8 cellular contexts compared by ENCODE assay signal in genomic region chr11:122754553-122755322, GRCh38.
DNase-seq lines count a peak whose midpoint lies in the region; ATAC-seq and TF ChIP-seq lines count a peak whose summit lies in the region.

No MANE protein-coding gene starts in this region.

- peaks cover 9% of the 10 kb centered on the region for H3K4me1 Mint-ChIP-seq in progenitor cell of endocrine pancreas (ENCODE audit: low read depth)

- in situ Hi-C loops in G401 (cut with HindIII; ENCODE audit: low sequenced_read_pairs): no loop called here

- H3K36me3 Mint-ChIP-seq in progenitor cell of endocrine pancreas (ENCODE audit: insufficient read depth): no peaks in the 10 kb centered on the region

- TF ChIP-seq CTCF in progenitor cell of endocrine pancreas (IDR thresholded peaks at IDR 0.05; ENCODE audit: unreplicated experiment): peak; percentile 45

- peak overlapping the region; percentile 52 for H3K27ac Mint-ChIP-seq in progenitor cell of endocrine pancreas

- DNase-seq in CD1c-positive myeloid dendritic cell (ENCODE audit: extremely low spot score): peak; percentile 59
- peak; percentile 60 for DNase-seq in RPMI7951 (ENCODE audit: low read depth)
- DNase-seq in central memory CD4-positive, alpha-beta T cell: peak; percentile 33
- no peak for DNase-seq in progenitor cell of endocrine pancreas (ENCODE audit: low spot score, unreplicated experiment)
- DNase-seq in G401 (ENCODE audit: low spot score): no peak
- DNase-seq in HPDE6-E6E7 (ENCODE audit: extremely low spot score): no peak

- peaks cover 27% of the 10 kb centered on the region for H3K27me3 Mint-ChIP-seq in progenitor cell of endocrine pancreas

- peak; percentile 63 for ATAC-seq in GM21390 (IDR thresholded peaks at IDR 0.05; ENCODE audit: unreplicated experiment)
- no peak for ATAC-seq in HG02610 (IDR thresholded peaks at IDR 0.05; ENCODE audit: unreplicated experiment)

- H3K4me3 Mint-ChIP-seq in progenitor cell of endocrine pancreas (ENCODE audit: low read depth): no peak overlapping the region

- no peaks in the 10 kb centered on the region for H3K9me3 Mint-ChIP-seq in progenitor cell of endocrine pancreas (ENCODE audit: low read depth)

Comparison
In these comparisons a context has a peak if more than half of its experiments do, and no peak if none do; other contexts are left out.
1. DNase-seq: peak in CD1c-positive myeloid dendritic cell (single experiment), RPMI7951 (single experiment) and central memory CD4-positive, alpha-beta T cell (single experiment); none in progenitor cell of endocrine pancreas (single experiment), G401 (single experiment) and HPDE6-E6E7 (single experiment).